In genomic region chr7:132656846-132657776, GRCh38 we compare ENCODE assay signal across 9 cellular contexts.
DNase-seq lines count a peak whose midpoint lies in the region; ATAC-seq and TF ChIP-seq lines count a peak whose summit lies in the region.
"Had no signal": no experiment of that assay in that cellular context is flagged by ENCODE, and none has a peak within 500 bp of the region (broad histone marks: within the 10 kb centered on the region; RNA-seq: fewer than 3 reads in every experiment).

No MANE protein-coding gene starts in this region.

- intact Hi-C loops in A673 (cut with micrococcal nuclease; ENCODE audit: unreplicated experiment) (no loop called here), ovary (cut with DNase I) (no loop called here)

- POLR2A ChIA-PET in A673 (lab: Charles Lee; ENCODE audit: low non-redundant PET): no interaction called here

- no peak for TF ChIP-seq POLR2A in GM18505 (IDR thresholded peaks at IDR 0.05; ENCODE audit: borderline replicate concordance, extremely low read depth, insufficient read depth, insufficient read length)
- TF ChIP-seq POLR2A in ovary (IDR thresholded peaks at IDR 0.05): no peak

- TF ChIP-seq EP300 in ovary (IDR thresholded peaks at IDR 0.05): no peak

- DNase-seq in A673 (ENCODE audit: low spot score) (peak; percentile 48), GF-D8 (lab: John Stamatoyannopoulos, UW) (peak; percentile 17), NCI-H82 treated with DMSO at 0.1 percent for 48 hours (lab: John Stamatoyannopoulos, UW; ENCODE audit: unreplicated experiment) (peak; percentile 19), ovary (no peak), H4 (ENCODE audit: low spot score) (no peak)

- BruUV-seq in A673 (replicated peaks; lab: Mats Ljungman, UMichigan): no TSS peak

- H3K4me1 ChIP-seq in A673 (ENCODE audit: insufficient read depth, low read length, poor library complexity, severe bottlenecking): peaks cover 31% of the 10 kb centered on the region
- H3K4me1 ChIP-seq in ovary (ENCODE audit: insufficient read depth): no peaks in the 10 kb centered on the region
- H3K4me1 ChIP-seq: HAP-1 had no signal

- CTCF ChIA-PET in A673 (lab: Charles Lee): no interaction called here

- H3K9me3 ChIP-seq in A673 (ENCODE audit: low read depth, low read length, poor library complexity, severe bottlenecking) (no peaks in the 10 kb centered on the region), ovary (no peaks in the 10 kb centered on the region)
- H3K9me3 ChIP-seq: HAP-1 had no signal

- H3K4me3 ChIP-seq in A673 (ENCODE audit: low read depth, low read length, poor library complexity, severe bottlenecking) (no peak overlapping the region), ovary (no peak overlapping the region)
- H3K4me3 ChIP-seq: HAP-1 had no signal

- H3K27ac ChIP-seq in A673 (ENCODE audit: low read depth, low read length, poor library complexity, severe bottlenecking): peak overlapping the region; percentile 43
- no peak overlapping the region for H3K27ac ChIP-seq in ovary

- no peaks in the 10 kb centered on the region for H3K36me3 ChIP-seq in A673 (ENCODE audit: insufficient read depth, low read length, poor library complexity, severe bottlenecking)
- H3K36me3 ChIP-seq in ovary: no peaks in the 10 kb centered on the region
- H3K36me3 ChIP-seq: HAP-1 had no signal

- ATAC-seq in esophagus mucosa: peak; percentile 50
- ATAC-seq in GM18505 (IDR thresholded peaks at IDR 0.05; ENCODE audit: unreplicated experiment): no peak
- no peak for ATAC-seq in GM18520 (IDR thresholded peaks at IDR 0.05; ENCODE audit: unreplicated experiment)

- WGBS in ovary, 3 donors: 67 to 78% (median 73%) methylated on average over 9 of the region's 9 CpGs

- TF ChIP-seq CTCF in A673 (conservative IDR thresholded peaks at IDR 0.05; ENCODE audit: low read depth, low read length): peak; percentile 66
- TF ChIP-seq CTCF in ovary (IDR thresholded peaks at IDR 0.05): no peak

- H3K27me3 ChIP-seq in A673 (replicated peaks; ENCODE audit: insufficient read depth, low read depth, low read length, poor library complexity) (no peaks in the 10 kb centered on the region), ovary (no peaks in the 10 kb centered on the region)

Comparison
In these comparisons a context has a peak if more than half of its experiments do, and no peak if none do; other contexts are left out.
1. DNase-seq: peak in A673 (single experiment), GF-D8 (single experiment) and NCI-H82 treated with DMSO at 0.1 percent for 48 hours (single experiment); none in ovary (0 of 5) and H4 (single experiment).